In the genomic region with DNA sequence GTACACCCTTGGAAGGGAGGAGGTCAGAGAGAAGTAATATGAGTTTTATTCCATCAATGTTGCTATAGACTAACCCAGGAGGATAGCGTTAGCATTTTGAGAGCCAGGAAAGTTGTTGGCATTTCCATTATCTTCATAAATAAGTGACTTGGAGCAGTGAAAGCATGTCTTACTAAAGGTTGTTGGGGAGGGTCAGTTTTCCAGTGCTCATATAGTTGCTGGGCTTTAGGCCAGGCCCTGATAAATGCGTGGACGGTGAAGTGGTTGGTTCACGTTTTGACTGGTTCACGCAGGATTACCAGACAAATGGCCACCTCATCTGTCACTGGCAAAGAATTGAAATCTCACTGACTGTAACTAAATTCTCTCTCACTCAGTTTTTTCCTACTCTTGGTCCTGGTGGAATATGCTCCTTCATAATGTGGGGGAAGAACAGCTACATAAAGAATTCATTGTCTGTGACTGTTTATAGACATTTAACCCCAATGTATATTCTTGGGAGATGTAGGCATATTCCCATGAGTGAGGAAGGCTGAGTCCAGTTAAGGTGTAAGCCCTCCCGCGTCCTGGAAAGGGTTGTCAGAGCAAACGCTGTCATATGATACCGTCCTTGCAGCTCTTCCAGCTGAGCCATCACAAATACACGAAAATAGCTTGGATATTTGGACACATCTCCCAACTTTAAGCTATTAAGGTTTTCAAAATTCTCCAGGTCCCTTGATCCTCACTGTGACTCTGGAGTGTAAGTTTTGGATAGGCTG, we compare ENCODE assay signal across 19 cellular contexts.
"Had no signal": no experiment of that assay in that cellular context is flagged by ENCODE, and none has a peak within 500 bp of the region (broad histone marks: within the 10 kb centered on the region; RNA-seq: fewer than 3 reads in every experiment).

No MANE protein-coding gene starts in this region.

- H3K9me3 ChIP-seq: adrenal gland, left lung, prostate gland, right atrium auricular region, suprapubic skin, upper lobe of left lung had no signal

- H3K36me3 ChIP-seq: adrenal gland, left lung, prostate gland, right atrium auricular region, suprapubic skin, upper lobe of left lung had no signal

- FAIRE-seq: small intestine had no signal

- H3K27ac ChIP-seq: adrenal gland, epithelial cell of prostate, left lung, prostate gland, right atrium auricular region, suprapubic skin, upper lobe of left lung had no signal

- DNase-seq: activated CD4-positive, alpha-beta T cell treated with anti-CD3 and anti-CD28 coated beads, Interleukin-2, amount 50 U/mL, for 4 hours; activated effector memory CD4-positive, alpha-beta T cell treated with anti-CD3 and anti-CD28 coated beads, Interleukin-2, amount 50 U/mL, for 16 hours; activated T-cell treated with anti-CD3 and anti-CD28 coated beads, Interleukin-2, amount 50 U/mL, for 72 hours; adrenal gland; dermis blood vessel endothelial cell; effector memory CD8-positive, alpha-beta T cell; foreskin fibroblast; hippocampal formation; islet precursor cell; left lung; mammary epithelial cell; small intestine; stimulated activated CD4-positive, alpha-beta T cell treated with anti-CD3 and anti-CD28 coated beads, Interleukin-4, amount 100 ng/mL, for 1 hour; stimulated activated naive CD8-positive, alpha-beta T cell treated with anti-CD3 and anti-CD28 coated beads, Interleukin-15, amount 100 ng/mL, for 72 hours; upper lobe of left lung had no signal

- ATAC-seq: activated T-cell treated with anti-CD3 and anti-CD28 coated beads, Interleukin-2, amount 50 U/mL, for 72 hours; effector memory CD8-positive, alpha-beta T cell; left lung; stimulated activated naive CD8-positive, alpha-beta T cell treated with anti-CD3 and anti-CD28 coated beads, Interleukin-15, amount 100 ng/mL, for 72 hours had no signal

- H3K4me1 ChIP-seq: adrenal gland, left lung, prostate gland, upper lobe of left lung had no signal

- H3K4me3 ChIP-seq: adrenal gland, left lung, prostate gland, right atrium auricular region, suprapubic skin, upper lobe of left lung had no signal

- H3K27me3 ChIP-seq: adrenal gland, left lung, right atrium auricular region, suprapubic skin, upper lobe of left lung had no signal
